7 cellular contexts compared by ENCODE assay signal in genomic region chr9:121760571-121760970, GRCh38.
"Had no signal": no experiment of that assay in that cellular context is flagged by ENCODE, and none has a peak within 500 bp of the region (broad histone marks: within the 10 kb centered on the region; RNA-seq: fewer than 3 reads in every experiment).

No MANE protein-coding gene starts in this region.

- H3K27ac Mint-ChIP-seq: HFFc6 had no signal

- H3K27ac ChIP-seq: GM23248 had no signal

- H3K4me3 Mint-ChIP-seq: HFFc6 had no signal

- H3K4me1 ChIP-seq: HAP-1 had no signal

- DNase-seq: GM23248, GOT3, H7, HFFc6, IMR-90 had no signal

- H3K9ac ChIP-seq: GM23248 had no signal

- H3K9me3 Mint-ChIP-seq: HFFc6 had no signal

- H2AFZ ChIP-seq: GM23248 had no signal

- H3K9me3 ChIP-seq: HAP-1 had no signal

- H3K4me3 ChIP-seq: GM23248, HAP-1 had no signal

- ATAC-seq: HCT116 had no signal
